20 cellular contexts compared by ENCODE assay signal in genomic region chr7:74141705-74142104, GRCh38. TPM values are rescaled to one million over a fixed set of nuclear protein-coding genes. Genes with fewer than 3 reads are reported as not detected.
A peak's percentile ranks its signal among the peaks of the same experiment; 100 is the strongest.
DNase-seq lines count a peak whose midpoint lies in the region; ATAC-seq, FAIRE-seq and TF ChIP-seq lines count a peak whose summit lies in the region.
"Had no signal": no experiment of that assay in that cellular context is flagged by ENCODE, and none has a peak within 500 bp of the region (broad histone marks: within the 10 kb centered on the region; RNA-seq: fewer than 3 reads in every experiment).

No MANE protein-coding gene starts in this region.

- H3K4me3 ChIP-seq in H1 (ENCODE audit: extremely low read depth in 1 of 4, insufficient read depth in 2 of 4, low read depth in 3 of 4, low read length in 4 of 4): no peak overlapping the region
- H3K4me3 ChIP-seq in kidney (ENCODE audit: low read length in 2 of 2): no peak overlapping the region
- H3K4me3 ChIP-seq: left lung, pancreas, uterus had no signal

- no peak overlapping the region for H3K14ac ChIP-seq in H1 (ENCODE audit: insufficient read length)

- H3K27me3 ChIP-seq in H1 (replicated peaks in 1 of 4; ENCODE audit: control insufficient read depth in 3 of 4, extremely low read depth in 1 of 4, insufficient read depth in 3 of 4, low read length in 3 of 4): no peaks in the 10 kb centered on the region
- H3K27me3 ChIP-seq: left lung, pancreas, uterus had no signal

- H3K4me1 ChIP-seq in H1 (replicated peaks in 1 of 4; ENCODE audit: control insufficient read depth in 3 of 4, insufficient read depth in 4 of 4, low read length in 3 of 4): peaks cover 0 to 10% (median 6%) of the 10 kb centered on the region in 4 experiments; a peak in 6 of 7 replicates
- no peaks in the 10 kb centered on the region for H3K4me1 ChIP-seq in kidney (ENCODE audit: control insufficient read depth in 1 of 2, insufficient read depth in 1 of 2, low read depth in 1 of 2, low read length in 2 of 2)
- H3K4me1 ChIP-seq: pancreas, uterus had no signal

- H3K27ac ChIP-seq in H1 (ENCODE audit: low read depth, low read length) (no peak overlapping the region), kidney (ENCODE audit: low read depth in 2 of 2, low read length in 2 of 2) (no peak overlapping the region)
- H3K27ac ChIP-seq: left lung, pancreas, uterus had no signal

- no peak overlapping the region for H4K5ac ChIP-seq in H1 (ENCODE audit: insufficient read length, low read depth, low read length)

- H4K91ac ChIP-seq in H1 (replicated peaks; ENCODE audit: insufficient read length, low read length): peak overlapping the region; percentile 65

- 15% methylated on average over 1 of the region's 1 CpG; no CpG with 5 or more reads in 1 of the 2 experiments for WGBS in H1 (ENCODE audit: extremely low coverage in 1 of 2, insufficient coverage in 1 of 2, insufficient read length in 1 of 2, insufficient replicate concordance in 2 of 2, low coverage in 1 of 2, low lambda C conversion rate in 2 of 2, missing lambda C conversion rate in 1 of 2), 2 experiments

- H2BK120ac ChIP-seq in H1 (replicated peaks; ENCODE audit: low read depth, low read length): no peak overlapping the region

- no peak overlapping the region for H3K18ac ChIP-seq in H1 (ENCODE audit: extremely low read depth, low read length)

- no peak overlapping the region for H3K56ac ChIP-seq in H1 (replicated peaks; ENCODE audit: insufficient read length, low read depth, low read length)

- peak overlapping the region; percentile 52; the same call in 1 of the 2 replicates for H2BK5ac ChIP-seq in H1 (ENCODE audit: low read depth, low read length)

- peaks cover 3% of the 10 kb centered on the region; the same call in 1 of the 2 replicates for H3K23me2 ChIP-seq in H1 (ENCODE audit: low read depth, low read length)

- no peak for TF ChIP-seq POLR2A in H1 (IDR thresholded peaks at IDR 0.05; ENCODE audit: control extremely low read depth in 1 of 2, low read depth in 2 of 2, low read length in 2 of 2)

- FAIRE-seq in RCC 7860 (lab: Jason Lieb, UNC) (no peak), H1 (lab: Jason Lieb, UNC) (no peak), kidney (lab: Jason Lieb, UNC) (no peak)
- FAIRE-seq: G401.6, pancreas, small intestine had no signal

- H3K4me1 Mint-ChIP-seq in activated naive CD4-positive, alpha-beta T cell treated with anti-CD3 and anti-CD28 coated beads, Interleukin-2, amount 10 ng/mL, durations not matched to agents 7 days and 5 days: peaks cover 4% of the 10 kb centered on the region
- H3K4me1 Mint-ChIP-seq: CD8-positive, alpha-beta memory T cell had no signal

- H3K9ac ChIP-seq in H1 (replicated peaks in 1 of 4; ENCODE audit: extremely low read depth in 1 of 4, low read depth in 3 of 4, low read length in 3 of 4) (no peak overlapping the region), kidney (ENCODE audit: low read length in 2 of 2) (no peak overlapping the region)

- H3K79me1 ChIP-seq in H1 (ENCODE audit: low read depth, low read length): no peaks in the 10 kb centered on the region

- H3K36me3 Mint-ChIP-seq in activated naive CD4-positive, alpha-beta T cell treated with anti-CD3 and anti-CD28 coated beads, Interleukin-2, amount 50 U/mL, for 72 hours: no peaks in the 10 kb centered on the region
- H3K36me3 Mint-ChIP-seq in activated naive CD4-positive, alpha-beta T cell treated with anti-CD3 and anti-CD28 coated beads, Interleukin-2, amount 10 ng/mL, durations not matched to agents 7 days and 5 days: no peaks in the 10 kb centered on the region
- H3K36me3 Mint-ChIP-seq: stimulated activated memory B cell treated with anti-CD40 and anti-IgM and Interleukin-4, amounts not matched to agents 10 μg/mL and 1 μg/mL and 100 μg/mL, for 72 hours had no signal

- no peaks in the 10 kb centered on the region for H4K20me1 ChIP-seq in H1 (replicated peaks in 1 of 2; ENCODE audit: control insufficient read depth in 1 of 2, insufficient read depth in 2 of 2, low read length in 2 of 2)

- intact Hi-C loops in kidney (cut with DNase I): no loop called here

- no peak overlapping the region for H2BK12ac ChIP-seq in H1 (ENCODE audit: low read depth, low read length)

- no peaks in the 10 kb centered on the region for H3K9me3 Mint-ChIP-seq in activated naive CD4-positive, alpha-beta T cell treated with anti-CD3 and anti-CD28 coated beads, Interleukin-2, amount 50 U/mL, for 72 hours
- H3K9me3 Mint-ChIP-seq in activated naive CD4-positive, alpha-beta T cell treated with anti-CD3 and anti-CD28 coated beads, Interleukin-2, amount 10 ng/mL, durations not matched to agents 7 days and 5 days: peaks cover 7% of the 10 kb centered on the region
- H3K9me3 Mint-ChIP-seq: CD8-positive, alpha-beta memory T cell had no signal

- no peak overlapping the region for H3K27ac Mint-ChIP-seq in activated naive CD4-positive, alpha-beta T cell treated with anti-CD3 and anti-CD28 coated beads, Interleukin-2, amount 50 U/mL, for 72 hours
- no peak overlapping the region for H3K27ac Mint-ChIP-seq in activated naive CD4-positive, alpha-beta T cell treated with anti-CD3 and anti-CD28 coated beads, Interleukin-2, amount 10 ng/mL, durations not matched to agents 7 days and 5 days
- H3K27ac Mint-ChIP-seq: CD8-positive, alpha-beta memory T cell; stimulated activated memory B cell treated with anti-CD40 and anti-IgM and Interleukin-4, amounts not matched to agents 10 μg/mL and 1 μg/mL and 100 μg/mL, for 72 hours had no signal

- DNase-seq in activated naive CD4-positive, alpha-beta T cell treated with anti-CD3 and anti-CD28 coated beads, Interleukin-2, amount 50 U/mL, for 72 hours (ENCODE audit: low spot score in 2 of 2): no peak
- no peak for DNase-seq in activated naive CD4-positive, alpha-beta T cell treated with anti-CD3 and anti-CD28 coated beads, Interleukin-2, amount 10 ng/mL, durations not matched to agents 7 days and 5 days
- DNase-seq in RCC 7860 (ENCODE audit: low spot score) (peak; percentile 31), H1 (ENCODE audit: low read depth in 1 of 2, low spot score in 2 of 2) (no peak), kidney (no peak), T-helper 9 cell (no peak)
- no peak for DNase-seq in stimulated activated naive CD8-positive, alpha-beta T cell treated with anti-CD3 and anti-CD28 coated beads, Interleukin-15, Interleukin-2, amounts not matched to agents 100 U/mL and 50 U/mL, for 24 hours
- DNase-seq: activated CD8-positive, alpha-beta memory T cell treated with anti-CD3 and anti-CD28 coated beads for 24 hours; activated effector memory CD4-positive, alpha-beta T cell treated with Interleukin-2 at 50 U/mL for 16 hours; KBM-7; left lung; NCI-H1417 treated with DMSO at 0.1 percent for 48 hours; NCI-H345; pancreas; small intestine; uterus had no signal

- no peak for TF ChIP-seq RAD21 in H1 (IDR thresholded peaks at IDR 0.05 in 1 of 2, conservative IDR thresholded peaks at IDR 0.05 in 1 of 2; ENCODE audit: low read depth in 2 of 2, low read length in 2 of 2)

- 0 out of 2 replicates have a peak overlapping the region, but pooled peaks have one; percentile 86 for H2BK20ac ChIP-seq in H1 (ENCODE audit: low read length)

- 0 out of 2 replicates have a peak overlapping the region, but pooled peaks have one; percentile 3 for H2AK5ac ChIP-seq in H1 (ENCODE audit: low read depth, low read length)

- H3K9me3 ChIP-seq in H1 (ENCODE audit: insufficient read depth in 2 of 2, low read depth in 1 of 2, low read length in 1 of 2): no peaks in the 10 kb centered on the region
- H3K9me3 ChIP-seq in kidney (ENCODE audit: control insufficient read depth in 1 of 2, low read length in 2 of 2): no peaks in the 10 kb centered on the region
- H3K9me3 ChIP-seq: pancreas, uterus had no signal

- CTCF ChIA-PET in activated naive CD4-positive, alpha-beta T cell treated with anti-CD3 and anti-CD28 coated beads, Interleukin-2, amount 10 ng/mL, durations not matched to agents 7 days and 5 days (lab: Charles Lee): interaction anchor here (0.6 to 0.8 kb wide), 2 partner anchors 32 to 72 kb away, joined by 3 read pairs; no protein-coding TSS in a partner anchor
- CTCF ChIA-PET in H1 (lab: Charles Lee; ENCODE audit: partially characterized antibody): interaction anchor here (0.6 to 1.9 kb wide), 7 partner anchors 12 to 259 kb away, joined by 3 to 5 read pairs (median 4); no protein-coding TSS in a partner anchor

- no peaks in the 10 kb centered on the region for H3K79me2 ChIP-seq in H1 (ENCODE audit: control insufficient read depth in 1 of 2, insufficient read depth in 2 of 2, low read length in 2 of 2)

- peak; percentile 68 to 81 for ATAC-seq in activated naive CD4-positive, alpha-beta T cell treated with anti-CD3 and anti-CD28 coated beads, Interleukin-2, amount 50 U/mL, for 72 hours
- ATAC-seq in stimulated activated naive CD8-positive, alpha-beta T cell treated with anti-CD3 and anti-CD28 coated beads, Interleukin-15, Interleukin-2, amounts not matched to agents 100 U/mL and 50 U/mL, for 24 hours: peak; percentile 68
- ATAC-seq in GM21717 (IDR thresholded peaks at IDR 0.05; ENCODE audit: unreplicated experiment): no peak
- ATAC-seq: left lung; pancreas; stimulated activated memory B cell treated with anti-CD40 and anti-IgM and Interleukin-4, amounts not matched to agents 10 μg/mL and 1 μg/mL and 100 μg/mL, for 72 hours had no signal

- H2BK15ac ChIP-seq in H1 (ENCODE audit: low read length): peak overlapping the region; percentile 72; the same call in 1 of the 2 replicates

- TF ChIP-seq EP300 in H1 (IDR thresholded peaks at IDR 0.05; ENCODE audit: borderline replicate concordance in 1 of 2, low read depth in 2 of 2, low read length in 2 of 2): no peak

- no peak overlapping the region for H2AFZ ChIP-seq in H1 (ENCODE audit: low read length)

- POLR2A ChIA-PET in H1 (lab: Charles Lee; ENCODE audit: partially characterized antibody): interaction anchor here (0.5 to 2.7 kb wide), 3 partner anchors 9 to 42 kb away, joined by 3 to 12 read pairs (median 3); partner anchors contain the start of gene EIF4H

- no peak overlapping the region for H3K4me3 Mint-ChIP-seq in activated naive CD4-positive, alpha-beta T cell treated with anti-CD3 and anti-CD28 coated beads, Interleukin-2, amount 10 ng/mL, durations not matched to agents 7 days and 5 days
- H3K4me3 Mint-ChIP-seq: CD8-positive, alpha-beta memory T cell; stimulated activated memory B cell treated with anti-CD40 and anti-IgM and Interleukin-4, amounts not matched to agents 10 μg/mL and 1 μg/mL and 100 μg/mL, for 72 hours had no signal

- TF ChIP-seq CTCF in H1 (IDR thresholded peaks at IDR 0.05; ENCODE audit: control extremely low read depth in 1 of 3, insufficient read depth in 1 of 3, low read depth in 1 of 3, low read length in 3 of 3): no peak
- TF ChIP-seq CTCF in kidney (IDR thresholded peaks at IDR 0.05; ENCODE audit: borderline replicate concordance, extremely low read depth, insufficient read depth): no peak

- H3K36me3 ChIP-seq in H1 (ENCODE audit: control insufficient read depth in 2 of 4, insufficient read depth in 4 of 4, low read length in 3 of 4): no peaks in the 10 kb centered on the region
- H3K36me3 ChIP-seq in kidney (ENCODE audit: control insufficient read depth in 1 of 2, insufficient read depth in 2 of 2, low read length in 2 of 2): no peaks in the 10 kb centered on the region
- H3K36me3 ChIP-seq: left lung, pancreas, uterus had no signal

- H3K27me3 Mint-ChIP-seq in activated naive CD4-positive, alpha-beta T cell treated with anti-CD3 and anti-CD28 coated beads, Interleukin-2, amount 10 ng/mL, durations not matched to agents 7 days and 5 days: peaks cover 25% of the 10 kb centered on the region
- H3K27me3 Mint-ChIP-seq: stimulated activated memory B cell treated with anti-CD40 and anti-IgM and Interleukin-4, amounts not matched to agents 10 μg/mL and 1 μg/mL and 100 μg/mL, for 72 hours had no signal

- H4K8ac ChIP-seq in H1 (ENCODE audit: extremely low read depth, insufficient read depth, low read length): no peak overlapping the region

- no peak overlapping the region for H3K4ac ChIP-seq in H1 (replicated peaks; ENCODE audit: insufficient read length, low read depth, low read length)

- H3K4me2 ChIP-seq in H1 (ENCODE audit: insufficient read depth in 1 of 2, low read depth in 2 of 2, low read length in 2 of 2): no peak overlapping the region

- H3K23ac ChIP-seq in H1 (ENCODE audit: insufficient read length): no peak overlapping the region

RNA-seq across cellular contexts. Expression of gene EIF4H, which starts 32.5 kb away (rescaled TPM):
- total RNA-seq in activated naive CD4-positive, alpha-beta T cell treated with anti-CD3 and anti-CD28 coated beads, Interleukin-2, amount 50 U/mL, for 72 hours: 100 to 1,000 TPM; 255 to 470 TPM
- 359 and 382 TPM in 2 replicates for total RNA-seq in H1 (2021; fragmentation: NEBNext Ultra II Directional; extraction: Animal tissue kit (Norgen Biotek cat#: 25700))
- polyA plus RNA-seq in H1 (2011; rRNA removed): 323 and 414 TPM in 2 replicates
- polyA plus RNA-seq in H1 (2011; cell fraction: cytosol; rRNA removed): 380 TPM
- 274 TPM for polyA plus RNA-seq in H1 (2011; cell fraction: nucleus; rRNA removed)
- polyA plus RNA-seq in H1 (2012, experiment 1 of 2): 322 to 343 TPM (median 323 TPM) in 4 replicates
- polyA plus RNA-seq in H1 (2012, experiment 2 of 2): 162 TPM
- polyA plus RNA-seq in H1 (2013, experiment 1 of 2): 194 TPM
- polyA plus RNA-seq in H1 (2013, experiment 2 of 2): 197 TPM
- polyA minus RNA-seq in H1 (2011; rRNA and poly(A)+ RNA removed): 210 and 212 TPM in 2 replicates
- polyA minus RNA-seq in H1 (2011; cell fraction: cytosol; rRNA and poly(A)+ RNA removed): 180 TPM
- 113 TPM for polyA minus RNA-seq in H1 (2011; cell fraction: nucleus; rRNA and poly(A)+ RNA removed)
- 240 TPM for total RNA-seq in kidney
- 153 TPM for polyA plus RNA-seq in kidney (ENCODE audit: insufficient read depth, low read depth, low replicate concordance)

RNA-seq across cellular contexts. Expression of gene LIMK1, which starts 58.1 kb away (rescaled TPM):
- total RNA-seq in activated naive CD4-positive, alpha-beta T cell treated with anti-CD3 and anti-CD28 coated beads, Interleukin-2, amount 50 U/mL, for 72 hours: 10 to 100 TPM; 12.2 to 17.1 TPM
- total RNA-seq in H1 (2021; fragmentation: NEBNext Ultra II Directional; extraction: Animal tissue kit (Norgen Biotek cat#: 25700)): 92.1 and 93.5 TPM in 2 replicates
- polyA plus RNA-seq in H1 (2011; rRNA removed) (108 and 172 TPM in 2 replicates), kidney (ENCODE audit: insufficient read depth, low read depth, low replicate concordance) (9.1 TPM)
- 82.7 TPM for polyA plus RNA-seq in H1 (2011; cell fraction: cytosol; rRNA removed)
- 129 TPM for polyA plus RNA-seq in H1 (2011; cell fraction: nucleus; rRNA removed)
- polyA plus RNA-seq in H1 (2012, experiment 1 of 2): 63.0 to 88.9 TPM (median 81.1 TPM) in 4 replicates
- 77.4 TPM for polyA plus RNA-seq in H1 (2012, experiment 2 of 2)
- polyA plus RNA-seq in H1 (2013, experiment 1 of 2): 44.8 TPM
- 46.9 TPM for polyA plus RNA-seq in H1 (2013, experiment 2 of 2)
- polyA minus RNA-seq in H1 (2011; rRNA and poly(A)+ RNA removed): 72.5 and 119 TPM in 2 replicates
- 61.9 TPM for polyA minus RNA-seq in H1 (2011; cell fraction: cytosol; rRNA and poly(A)+ RNA removed)
- 34.6 TPM for polyA minus RNA-seq in H1 (2011; cell fraction: nucleus; rRNA and poly(A)+ RNA removed)
- total RNA-seq in kidney: 23.8 TPM
